ENCODE assay signal across 7 cellular contexts in genomic region chr18:25451077-25451658, GRCh38.
"Had no signal": no experiment of that assay in that cellular context is flagged by ENCODE, and none has a peak within 500 bp of the region (broad histone marks: within the 10 kb centered on the region; RNA-seq: fewer than 3 reads in every experiment).

No MANE protein-coding gene starts in this region.

- FAIRE-seq: HTR-8/SVneo, K562 had no signal

- ATAC-seq: K562 had no signal

- H3K4me2 ChIP-seq: KMS-11 had no signal

- DNase-seq: IMR-90, KBM-7, KG1 had no signal

- H3K9ac ChIP-seq: KMS-11 had no signal

- H3K4me3 ChIP-seq: K562 had no signal

- H3K27ac ChIP-seq: HL-60, KMS-11 had no signal
